ENCODE assay signal across 12 cellular contexts in genomic region chr9:100087218-100087617, GRCh38. TPM values are rescaled to one million over a fixed set of nuclear protein-coding genes. Genes with fewer than 3 reads are reported as not detected.
DNase-seq lines count a peak whose midpoint lies in the region; ATAC-seq and TF ChIP-seq lines count a peak whose summit lies in the region.
"Had no signal": no experiment of that assay in that cellular context is flagged by ENCODE, and none has a peak within 500 bp of the region (broad histone marks: within the 10 kb centered on the region; RNA-seq: fewer than 3 reads in every experiment).

No MANE protein-coding gene starts in this region.

- TF ChIP-seq RAD21 in SK-N-SH (IDR thresholded peaks at IDR 0.05; ENCODE audit: low read length) = no peak

- H3K36me3 ChIP-seq in SK-N-SH (replicated peaks in 1 of 2; ENCODE audit: control insufficient read depth in 1 of 2, insufficient read depth in 2 of 2, low read length in 1 of 2) (no peaks in the 10 kb centered on the region), mesenchymal stem cell (ENCODE audit: control insufficient read depth in 1 of 2, insufficient read depth in 2 of 2, low read depth in 1 of 2, low read length in 2 of 2) (no peaks in the 10 kb centered on the region), left lung (no peaks in the 10 kb centered on the region)
- H3K36me3 ChIP-seq: SJSA1 had no signal

- H3K4me2 ChIP-seq in SK-N-SH (no peak overlapping the region), mesenchymal stem cell (ENCODE audit: low read length, poor library complexity, severe bottlenecking) (no peak overlapping the region)

- H4K8ac ChIP-seq in mesenchymal stem cell (ENCODE audit: low read length) = no peak overlapping the region

- WGBS in SK-N-SH (ENCODE audit: low lambda C conversion rate) = 90% methylated on average over 1 of the region's 1 CpG
- WGBS in mesenchymal stem cell = 63% methylated on average over 1 of the region's 1 CpG

- TF ChIP-seq EP300 in SK-N-SH (IDR thresholded peaks at IDR 0.05; ENCODE audit: borderline replicate concordance in 1 of 2, low read depth in 1 of 2, low read length in 1 of 2) = no peak

- no peak for ATAC-seq in SK-N-SH treated with all-trans-retinoic acid at 6 μM for 48 hours
- ATAC-seq in activated naive CD8-positive, alpha-beta T cell treated with anti-CD3 and anti-CD28 coated beads, Interleukin-2, amount 10 ng/mL, durations not matched to agents 7 days and 5 days (ENCODE audit: low read depth) = no peak
- no peak for ATAC-seq in left lung
- ATAC-seq in HG02623 (IDR thresholded peaks at IDR 0.05; ENCODE audit: unreplicated experiment) = no peak

- H3K4me3 Mint-ChIP-seq in activated naive CD8-positive, alpha-beta T cell treated with anti-CD3 and anti-CD28 coated beads, Interleukin-2, amount 10 ng/mL, durations not matched to agents 7 days and 5 days = peak overlapping the region; percentile 2
- H3K4me3 Mint-ChIP-seq in CD14-positive monocyte = peak overlapping the region in 1 of 2 donors; percentile 39

- H3K9ac ChIP-seq in SK-N-SH = no peak overlapping the region
- no peak overlapping the region for H3K9ac ChIP-seq in mesenchymal stem cell (ENCODE audit: low read length)

- no peak overlapping the region for H3K23ac ChIP-seq in mesenchymal stem cell (ENCODE audit: low read length in 2 of 2)

- H3K27me3 ChIP-seq in SK-N-SH (ENCODE audit: insufficient read depth) (no peaks in the 10 kb centered on the region), mesenchymal stem cell (ENCODE audit: control insufficient read depth in 1 of 2, insufficient read depth in 1 of 2, low read length in 2 of 2) (no peaks in the 10 kb centered on the region), left lung (no peaks in the 10 kb centered on the region)
- H3K27me3 ChIP-seq: SJSA1 had no signal

- H3K27ac ChIP-seq in SK-N-SH (ENCODE audit: low read depth in 2 of 2, low read length in 1 of 2) (no peak overlapping the region), mesenchymal stem cell (ENCODE audit: low read length, poor library complexity, severe bottlenecking) (no peak overlapping the region), left lung (no peak overlapping the region)
- H3K27ac ChIP-seq: SJSA1, skin epidermis had no signal

- no peak overlapping the region for H4K91ac ChIP-seq in mesenchymal stem cell (ENCODE audit: low read length)

- no peaks in the 10 kb centered on the region for H3K9me3 ChIP-seq in SK-N-SH
- H3K9me3 ChIP-seq in mesenchymal stem cell (ENCODE audit: control insufficient read depth, low read length) = no peaks in the 10 kb centered on the region
- no peaks in the 10 kb centered on the region for H3K9me3 ChIP-seq in left lung
- H3K9me3 ChIP-seq: SJSA1 had no signal

- intact Hi-C loops in left lung (cut with DNase I) = no loop called here
- intact Hi-C loops in CD14-positive monocyte (cut with micrococcal nuclease) = no loop called here

- CTCF ChIA-PET in SK-N-SH (lab: Yijun Ruan, JAX) = no interaction called here

- no peaks in the 10 kb centered on the region for H3K9me3 Mint-ChIP-seq in activated naive CD8-positive, alpha-beta T cell treated with anti-CD3 and anti-CD28 coated beads, Interleukin-2, amount 10 ng/mL, durations not matched to agents 7 days and 5 days
- no peaks in the 10 kb centered on the region for H3K9me3 Mint-ChIP-seq in CD14-positive monocyte

- H2BK15ac ChIP-seq in mesenchymal stem cell (ENCODE audit: low read depth, poor library complexity, severe bottlenecking) = no peak overlapping the region

- no peak overlapping the region for H2AK5ac ChIP-seq in mesenchymal stem cell (ENCODE audit: low read length, severe bottlenecking)

- peaks cover 3% of the 10 kb centered on the region for H3K36me3 Mint-ChIP-seq in activated naive CD8-positive, alpha-beta T cell treated with anti-CD3 and anti-CD28 coated beads, Interleukin-2, amount 10 ng/mL, durations not matched to agents 7 days and 5 days
- H3K36me3 Mint-ChIP-seq in CD14-positive monocyte = peaks cover 0 to 6% of the 10 kb centered on the region in 2 donors

- POLR2A ChIA-PET in SK-N-SH (lab: Yijun Ruan, JAX) = interaction anchor here (0.7 kb wide), 1 partner anchor 729 kb away, joined by 3 read pairs; no protein-coding TSS in a partner anchor
- POLR2A ChIA-PET in activated naive CD8-positive, alpha-beta T cell treated with anti-CD3 and anti-CD28 coated beads, Interleukin-2, amount 10 ng/mL, durations not matched to agents 7 days and 5 days (lab: Charles Lee) = no interaction called here

- peaks cover 7% of the 10 kb centered on the region for H3K79me1 ChIP-seq in mesenchymal stem cell (replicated peaks; ENCODE audit: low read length, poor library complexity, severe bottlenecking)

- H2BK120ac ChIP-seq in mesenchymal stem cell (ENCODE audit: low read depth, low read length) = no peak overlapping the region

- H3K27ac Mint-ChIP-seq in activated naive CD8-positive, alpha-beta T cell treated with anti-CD3 and anti-CD28 coated beads, Interleukin-2, amount 10 ng/mL, durations not matched to agents 7 days and 5 days = no peak overlapping the region
- H3K27ac Mint-ChIP-seq in CD14-positive monocyte = no peak overlapping the region

- H2AFZ ChIP-seq in SK-N-SH (ENCODE audit: low read depth) (no peak overlapping the region), mesenchymal stem cell (ENCODE audit: low read depth, low read length) (no peak overlapping the region)

- peaks cover 26% of the 10 kb centered on the region for H3F3A ChIP-seq in SK-N-SH (replicated peaks; ENCODE audit: insufficient read depth)

- DNase-seq in SK-N-SH = no peak
- DNase-seq in NAMALWA (ENCODE audit: low spot score) = peak; percentile 56
- no peak for DNase-seq in activated naive CD8-positive, alpha-beta T cell treated with anti-CD3 and anti-CD28 coated beads, Interleukin-2, amount 10 ng/mL, durations not matched to agents 7 days and 5 days
- peak; percentile 38 for DNase-seq in mesenchymal stem cell
- DNase-seq in left lung = no peak
- DNase-seq in CD14-positive monocyte (ENCODE audit: low spot score) = no peak
- DNase-seq: cortex of kidney, hypothalamus had no signal

- TF ChIP-seq CTCF in SK-N-SH (IDR thresholded peaks at IDR 0.05) (no peak), left lung (IDR thresholded peaks at IDR 0.05) (no peak), CD14-positive monocyte (IDR thresholded peaks at IDR 0.05) (no peak)

- no peak overlapping the region for H3K14ac ChIP-seq in mesenchymal stem cell (ENCODE audit: low read length in 2 of 2)

- H2BK12ac ChIP-seq in mesenchymal stem cell (ENCODE audit: low read length in 2 of 2) = no peak overlapping the region

- H3K79me2 ChIP-seq in SK-N-SH (ENCODE audit: insufficient read depth) = peaks cover 91% of the 10 kb centered on the region

- peaks cover 37% of the 10 kb centered on the region for H3K4me1 Mint-ChIP-seq in activated naive CD8-positive, alpha-beta T cell treated with anti-CD3 and anti-CD28 coated beads, Interleukin-2, amount 10 ng/mL, durations not matched to agents 7 days and 5 days
- H3K4me1 Mint-ChIP-seq in CD14-positive monocyte = peaks cover 42% of the 10 kb centered on the region

- no peaks in the 10 kb centered on the region for H3K27me3 Mint-ChIP-seq in activated naive CD8-positive, alpha-beta T cell treated with anti-CD3 and anti-CD28 coated beads, Interleukin-2, amount 10 ng/mL, durations not matched to agents 7 days and 5 days
- H3K27me3 Mint-ChIP-seq in CD14-positive monocyte (ENCODE audit: low read depth in 3 of 3) = peaks cover 0 to 1% (median 0%) of the 10 kb centered on the region in 3 donors

- no peak overlapping the region for H2BK5ac ChIP-seq in mesenchymal stem cell (ENCODE audit: low read depth, low read length, poor library complexity, severe bottlenecking)

- H4K20me1 ChIP-seq in SK-N-SH (ENCODE audit: insufficient read depth) = peaks cover 98% of the 10 kb centered on the region

- no peak overlapping the region for H3K4ac ChIP-seq in mesenchymal stem cell (ENCODE audit: low read depth in 1 of 2, low read length in 2 of 2)

- H3K9me2 ChIP-seq in SK-N-SH = no peaks in the 10 kb centered on the region

- no peak overlapping the region for H3K18ac ChIP-seq in mesenchymal stem cell (ENCODE audit: low read depth in 1 of 2, low read length in 2 of 2)

- H3K4me3 ChIP-seq in SK-N-SH (ENCODE audit: low read depth in 2 of 2, low read length in 1 of 2) = no peak overlapping the region
- H3K4me3 ChIP-seq in mesenchymal stem cell (ENCODE audit: insufficient read depth in 1 of 2, low read depth in 1 of 2, low read length in 2 of 2) = no peak overlapping the region
- no peak overlapping the region for H3K4me3 ChIP-seq in left lung
- H3K4me3 ChIP-seq: SJSA1, skin epidermis had no signal

- H3K4me1 ChIP-seq in SK-N-SH (ENCODE audit: control insufficient read depth in 1 of 2, insufficient read depth in 2 of 2, low read depth in 1 of 2, low read length in 1 of 2) = peaks cover 2 to 11% of the 10 kb centered on the region in 2 experiments; a peak in 3 of 4 replicates
- no peaks in the 10 kb centered on the region for H3K4me1 ChIP-seq in mesenchymal stem cell (ENCODE audit: control insufficient read depth, insufficient read depth, low read depth, low read length)
- H3K4me1 ChIP-seq in left lung = peaks cover 0 to 57% of the 10 kb centered on the region in 2 donors

TF ChIP-seq in SK-N-SH, 30 proteins besides CTCF, POLR2A, EP300 and RAD21 (continues in another document):
- TF ChIP-seq FOXJ3 (CRISPR knock-in tag; IDR thresholded peaks at IDR 0.05) (no peak), SMC3 (IDR thresholded peaks at IDR 0.05; ENCODE audit: low read depth, low read length) (no peak), RCOR1 (IDR thresholded peaks at IDR 0.05; ENCODE audit: low read length) (no peak), NFIC (IDR thresholded peaks at IDR 0.05; ENCODE audit: borderline replicate concordance) (no peak), RXRA (IDR thresholded peaks at IDR 0.05; ENCODE audit: borderline replicate concordance, low read depth) (no peak), JUND (IDR thresholded peaks at IDR 0.05) (no peak), SIN3A (IDR thresholded peaks at IDR 0.05; ENCODE audit: borderline replicate concordance, low read depth, low read length) (no peak)

RNA-seq across cellular contexts. Expression of gene ERP44, which starts 11.6 kb away (rescaled TPM):
- 9.4 and 10.0 TPM in 2 replicates for polyA plus RNA-seq in SK-N-SH (2012; rRNA removed)
- polyA plus RNA-seq in SK-N-SH (2012; cell fraction: cytosol; rRNA removed) = 13.6 and 16.6 TPM in 2 replicates
- 3.5 and 10.2 TPM in 2 replicates for polyA plus RNA-seq in SK-N-SH (2012; cell fraction: nucleus; rRNA removed)
- total RNA-seq in activated naive CD8-positive, alpha-beta T cell treated with anti-CD3 and anti-CD28 coated beads, Interleukin-2, amount 10 ng/mL, durations not matched to agents 7 days and 5 days = 10 to 100 TPM; 14.4 to 15.2 TPM
- polyA plus RNA-seq in mesenchymal stem cell (2013, experiment 1 of 2) = 35.5 TPM
- polyA plus RNA-seq in mesenchymal stem cell (2013, experiment 2 of 2) = 36.5 TPM
- 10 to 100 TPM; 24.7 to 32.2 TPM for total RNA-seq in left lung
- 10 to 100 TPM; 66.3 to 74.0 TPM for polyA plus RNA-seq in CD14-positive monocyte

RNA-seq across cellular contexts. Expression of gene INVS, which starts 11.8 kb away (rescaled TPM):
- 8.1 and 11.4 TPM in 2 replicates for polyA plus RNA-seq in SK-N-SH (2012; rRNA removed)
- 6.8 and 8.9 TPM in 2 replicates for polyA plus RNA-seq in SK-N-SH (2012; cell fraction: cytosol; rRNA removed)
- 13.4 and 24.4 TPM in 2 replicates for polyA plus RNA-seq in SK-N-SH (2012; cell fraction: nucleus; rRNA removed)
- total RNA-seq in activated naive CD8-positive, alpha-beta T cell treated with anti-CD3 and anti-CD28 coated beads, Interleukin-2, amount 10 ng/mL, durations not matched to agents 7 days and 5 days = 10 to 100 TPM; 17.8 to 18.9 TPM
- 8.6 TPM for polyA plus RNA-seq in mesenchymal stem cell (2013, experiment 1 of 2)
- 7.7 TPM for polyA plus RNA-seq in mesenchymal stem cell (2013, experiment 2 of 2)
- total RNA-seq in left lung = 10 to 100 TPM; 21.5 to 22.6 TPM
- 1 to 10 TPM; 2.9 to 4.2 TPM for polyA plus RNA-seq in CD14-positive monocyte

Comparison
In these comparisons a context has a peak if more than half of its experiments do, and no peak if none do; other contexts are left out.
1. DNase-seq: peak in NAMALWA (single experiment) and mesenchymal stem cell (single experiment); none in SK-N-SH (single experiment), activated naive CD8-positive, alpha-beta T cell treated with anti-CD3 and anti-CD28 coated beads, Interleukin-2, amount 10 ng/mL, durations not matched to agents 7 days and 5 days (single experiment), left lung (0 of 2) and CD14-positive monocyte (single experiment).